Comparison of ENCODE assay signal across 8 cellular contexts in the genomic region with DNA sequence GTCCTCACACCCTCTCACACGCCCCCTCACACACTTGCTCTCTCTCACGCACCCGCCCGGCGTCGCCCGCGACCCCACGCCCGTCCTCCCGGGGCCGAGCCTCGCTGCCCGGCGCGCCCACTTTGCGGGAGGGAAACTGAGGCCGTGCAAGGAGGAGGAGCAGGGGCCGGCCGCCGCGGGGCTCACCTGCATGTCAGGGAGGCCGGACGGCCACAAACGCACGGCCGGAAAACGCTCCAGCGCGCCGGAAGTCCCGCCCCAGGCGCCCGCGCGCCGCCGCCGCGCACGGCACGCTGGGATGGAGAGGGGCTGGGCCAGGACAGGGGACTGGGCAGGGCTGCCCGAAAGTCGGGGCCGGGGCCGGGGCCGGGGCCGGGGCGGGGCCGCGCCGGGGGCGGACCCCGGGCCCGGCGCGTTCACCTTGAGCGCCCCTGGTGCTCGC. TPM values are rescaled to one million over a fixed set of nuclear protein-coding genes. Genes with fewer than 3 reads are reported as not detected.
DNase-seq lines count a peak whose midpoint lies in the region; ATAC-seq and TF ChIP-seq lines count a peak whose summit lies in the region.

Gene CHID1, minus strand, starts transcription at position 222 of the 442 bp plus-strand sequence. CDS start 5,994 bp downstream, outside the sequence.

- intact Hi-C loops in activated CD4-positive, alpha-beta T cell treated with anti-CD3 and anti-CD28 coated beads for 36 hours (cut with DNase I, micrococcal nuclease): loop anchor here (1.0 to 5.0 kb wide), 9 partner anchors 15 to 399 kb away; partner anchors contain the start of genes AP2A2 (in 1 of the 2), GATD1 (in 1 of the 2), HRAS (in 1 of the 2) and POLR2L (in 1 of the 2)
- intact Hi-C loops in left colon (cut with DNase I, micrococcal nuclease): no loop called here

- POLR2A ChIA-PET in activated CD4-positive, alpha-beta T cell treated with anti-CD3 and anti-CD28 coated beads for 36 hours (lab: Charles Lee): interaction anchor here (1.1 kb wide), 1 partner anchor 14 kb away, joined by 4 read pairs; no protein-coding TSS in a partner anchor

- H3K27me3 Mint-ChIP-seq in activated CD4-positive, alpha-beta T cell treated with anti-CD3 and anti-CD28 coated beads for 36 hours: no peaks in the 10 kb centered on the region

- H3K27ac Mint-ChIP-seq in activated CD4-positive, alpha-beta T cell treated with anti-CD3 and anti-CD28 coated beads for 36 hours: peak within 1 kb of the TSS; percentile 88

- H3K4me1 Mint-ChIP-seq in activated CD4-positive, alpha-beta T cell treated with anti-CD3 and anti-CD28 coated beads for 36 hours: peaks cover 24% of the 10 kb centered on the region

- peaks cover 10% of the 10 kb centered on the region for H3K36me3 Mint-ChIP-seq in activated CD4-positive, alpha-beta T cell treated with anti-CD3 and anti-CD28 coated beads for 36 hours (ENCODE audit: low read depth)

- no peak for TF ChIP-seq CTCF in choroid plexus epithelial cell (conservative IDR thresholded peaks at IDR 0.05; ENCODE audit: low read depth, low read length)

- DNase-seq in AG08395 (ENCODE audit: low spot score): peak; percentile 95
- DNase-seq in NCI-H226: peak; percentile 83
- DNase-seq in activated CD4-positive, alpha-beta T cell treated with anti-CD3 and anti-CD28 coated beads for 36 hours: peak; percentile 92
- peak; percentile 79 for DNase-seq in choroid plexus epithelial cell (ENCODE audit: low read depth)
- peak; percentile 85 to 88 for DNase-seq in left colon
- peak; percentile 85 for DNase-seq in stimulated activated CD4-positive, alpha-beta T cell treated with anti-CD3 and anti-CD28 coated beads, Interleukin-1b, Interleukin-23, amount 100 ng/mL, for 48 hours

- H3K4me3 Mint-ChIP-seq in activated CD4-positive, alpha-beta T cell treated with anti-CD3 and anti-CD28 coated beads for 36 hours: peak within 1 kb of the TSS; percentile 88

- CTCF ChIA-PET in activated CD4-positive, alpha-beta T cell treated with anti-CD3 and anti-CD28 coated beads for 36 hours (lab: Charles Lee): interaction anchor here (1.0 to 1.3 kb wide), 2 partner anchors 14 kb away, joined by 3 to 11 read pairs; partner anchors contain the start of gene AP2A2

- ATAC-seq in GM19023 (IDR thresholded peaks at IDR 0.05; ENCODE audit: unreplicated experiment): peak; percentile 85
- ATAC-seq in HG03196 (IDR thresholded peaks at IDR 0.05; ENCODE audit: unreplicated experiment): peak; percentile 84
- ATAC-seq in activated CD4-positive, alpha-beta T cell treated with anti-CD3 and anti-CD28 coated beads for 36 hours: peak; percentile 98
- peak; percentile 94 for ATAC-seq in left colon

- H3K9me3 Mint-ChIP-seq in activated CD4-positive, alpha-beta T cell treated with anti-CD3 and anti-CD28 coated beads for 36 hours (ENCODE audit: low read depth): no peaks in the 10 kb centered on the region

- H3K4me3 ChIP-seq in choroid plexus epithelial cell (ENCODE audit: low read depth, low read length): peak within 1 kb of the TSS; percentile 78

RNA-seq across cellular contexts. Expression of gene CHID1, which starts in this region (rescaled TPM):
- 10 to 100 TPM; 60.4 to 75.3 TPM for total RNA-seq in activated CD4-positive, alpha-beta T cell treated with anti-CD3 and anti-CD28 coated beads for 36 hours
- 10 to 100 TPM; 52.0 to 54.2 TPM for total RNA-seq in left colon

Comparison
In these comparisons a context has a peak if more than half of its experiments do, and no peak if none do; other contexts are left out.
1. Peak in every context shown above with its lines: DNase-seq, ATAC-seq and H3K4me3 ChIP-seq.
2. intact Hi-C loops: an anchor here in activated CD4-positive, alpha-beta T cell treated with anti-CD3 and anti-CD28 coated beads for 36 hours (1.0 to 5.0 kb wide); none called in left colon.